16 cellular contexts compared by ENCODE assay signal in the genomic region with DNA sequence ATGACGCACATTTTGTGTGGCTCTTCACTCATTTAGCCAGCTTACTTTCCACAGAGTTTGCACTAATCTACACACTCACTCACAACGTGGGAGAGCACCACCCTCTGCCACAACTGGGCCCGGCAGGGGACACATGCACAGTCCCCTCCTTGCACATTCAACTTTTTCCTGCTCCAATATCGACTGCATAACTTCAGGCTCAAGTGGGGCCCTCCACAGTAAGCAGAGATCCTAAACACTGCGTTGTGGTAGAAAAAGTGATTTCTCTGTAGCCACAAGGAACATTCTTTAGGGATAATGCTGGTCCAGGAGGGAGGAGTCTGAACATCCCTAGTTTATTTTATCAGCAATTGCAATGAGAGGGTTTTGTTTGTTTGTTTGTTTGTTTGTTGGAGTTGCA.
"Had no signal": no experiment of that assay in that cellular context is flagged by ENCODE, and none has a peak within 500 bp of the region (broad histone marks: within the 10 kb centered on the region; RNA-seq: fewer than 3 reads in every experiment).

No MANE protein-coding gene starts in this region.

- H3K4me2 ChIP-seq: smooth muscle cell had no signal

- H3K27ac Mint-ChIP-seq: activated naive CD4-positive, alpha-beta T cell treated with anti-CD3 and anti-CD28 coated beads, Interleukin-2, amount 50 U/mL, for 24 hours; natural killer cell treated with Interleukin-12 subunit alpha and Interleukin-12 subunit beta and Interleukin-15 and Interleukin-18, amount 100 ng/mL, for 72 hours; stimulated activated naive B cell treated with anti-CD40 and anti-IgM and Interleukin-4, amounts not matched to agents 10 μg/mL and 1 μg/mL and 100 μg/mL, for 72 hours; WTC11 had no signal

- H3K27ac ChIP-seq: colonic mucosa had no signal

- FAIRE-seq: bronchial epithelial cell, kidney had no signal

- H3K4me1 ChIP-seq: colonic mucosa had no signal

- H3K36me3 ChIP-seq: ascending aorta, colonic mucosa had no signal

- H3K36me3 Mint-ChIP-seq: activated naive CD4-positive, alpha-beta T cell treated with anti-CD3 and anti-CD28 coated beads, Interleukin-2, amount 50 U/mL, for 24 hours; natural killer cell treated with Interleukin-12 subunit alpha and Interleukin-12 subunit beta and Interleukin-15 and Interleukin-18, amount 100 ng/mL, for 72 hours; stimulated activated naive B cell treated with anti-CD40 and anti-IgM and Interleukin-4, amounts not matched to agents 10 μg/mL and 1 μg/mL and 100 μg/mL, for 72 hours; type B pancreatic cell; WTC11 had no signal

- ATAC-seq: natural killer cell treated with Interleukin-12 subunit alpha and Interleukin-12 subunit beta and Interleukin-15 and Interleukin-18, amount 100 ng/mL, for 72 hours; stimulated activated naive B cell treated with anti-CD40 and anti-IgM and Interleukin-4, amounts not matched to agents 10 μg/mL and 1 μg/mL and 100 μg/mL, for 72 hours had no signal

- H3K4me3 Mint-ChIP-seq: activated naive CD4-positive, alpha-beta T cell treated with anti-CD3 and anti-CD28 coated beads, Interleukin-2, amount 50 U/mL, for 24 hours; natural killer cell treated with Interleukin-12 subunit alpha and Interleukin-12 subunit beta and Interleukin-15 and Interleukin-18, amount 100 ng/mL, for 72 hours; WTC11 had no signal

- DNase-seq: activated gamma-delta T cell treated with Interleukin-2 at 50 U/mL for 16 hours; activated T-cell treated with anti-CD3 and anti-CD28 coated beads, Interleukin-2, amount 50 U/mL, for 1 hour; colonic mucosa; kidney; stimulated activated CD4-positive, alpha-beta T cell treated with anti-CD3 and anti-CD28 coated beads, Interleukin-15, amount 100 ng/mL, for 24 hours; stimulated activated naive B cell treated with anti-CD40 and anti-IgM and Interleukin-4, amounts not matched to agents 10 μg/mL and 1 μg/mL and 100 μg/mL, for 72 hours; T-helper 9 cell had no signal

- H3K4me3 ChIP-seq: colonic mucosa, lung, smooth muscle cell had no signal

- H3K9me3 ChIP-seq: ascending aorta, colonic mucosa had no signal

- H3K27me3 ChIP-seq: ascending aorta, colonic mucosa, dorsolateral prefrontal cortex had no signal

- H3K9me3 Mint-ChIP-seq: activated naive CD4-positive, alpha-beta T cell treated with anti-CD3 and anti-CD28 coated beads, Interleukin-2, amount 50 U/mL, for 24 hours; natural killer cell treated with Interleukin-12 subunit alpha and Interleukin-12 subunit beta and Interleukin-15 and Interleukin-18, amount 100 ng/mL, for 72 hours; stimulated activated naive B cell treated with anti-CD40 and anti-IgM and Interleukin-4, amounts not matched to agents 10 μg/mL and 1 μg/mL and 100 μg/mL, for 72 hours; type B pancreatic cell; WTC11 had no signal
